ENCODE assay signal across 25 cellular contexts in genomic region chr3:31772155-31772761, GRCh38.
DNase-seq lines count a peak whose midpoint lies in the region; ATAC-seq and TF ChIP-seq lines count a peak whose summit lies in the region.
"Had no signal": no experiment of that assay in that cellular context is flagged by ENCODE, and none has a peak within 500 bp of the region (broad histone marks: within the 10 kb centered on the region; RNA-seq: fewer than 3 reads in every experiment).

No MANE protein-coding gene starts in this region.

- H3K4me1 Mint-ChIP-seq in activated T-cell treated with anti-CD3 and anti-CD28 coated beads, Interleukin-2, amount 50 U/mL, for 24 hours (ENCODE audit: low read depth), result peaks cover 26% of the 10 kb centered on the region
- peaks cover 53% of the 10 kb centered on the region for H3K4me1 Mint-ChIP-seq in activated T-cell treated with anti-CD3 and anti-CD28 coated beads, Interleukin-2, amount 50 U/mL, for 72 hours (ENCODE audit: low read depth)
- peaks cover 0 to 2% (median 0%) of the 10 kb centered on the region in 3 donors for H3K4me1 Mint-ChIP-seq in CD8-positive, alpha-beta memory T cell

- peak; percentile 59 for ATAC-seq in HG02973 (IDR thresholded peaks at IDR 0.05; ENCODE audit: unreplicated experiment)
- ATAC-seq in activated T-cell treated with anti-CD3 and anti-CD28 coated beads, Interleukin-2, amount 50 U/mL, for 72 hours (replicated peaks in 1 of 2), result peak; percentile 76 to 79
- no peak for ATAC-seq in GM18907 (IDR thresholded peaks at IDR 0.05; ENCODE audit: unreplicated experiment)
- no peak for ATAC-seq in HG02678 (IDR thresholded peaks at IDR 0.05; ENCODE audit: unreplicated experiment)
- ATAC-seq: left lung had no signal

- peaks cover 47% of the 10 kb centered on the region for H4K20me1 ChIP-seq in smooth muscle cell (ENCODE audit: low read depth)
- H4K20me1 ChIP-seq: BLaER1 treated with 17β-estradiol and CSF1 and Interleukin-3, amounts not matched to agents 10 nM and 100 nM had no signal

- 63% methylated on average over 5 of the region's 5 CpGs for WGBS in smooth muscle cell (ENCODE audit: low lambda C conversion rate)

- no peak overlapping the region for H3K4me3 ChIP-seq in smooth muscle cell
- no peak overlapping the region for H3K4me3 ChIP-seq in CD8-positive, alpha-beta memory T cell (ENCODE audit: low read length)
- H3K4me3 ChIP-seq: BLaER1 treated with 17β-estradiol and CSF1 and Interleukin-3, amounts not matched to agents 10 nM and 100 nM; HAP-1; left lung; prostate gland had no signal

- H2AFZ ChIP-seq in smooth muscle cell (ENCODE audit: low read depth), result no peak overlapping the region

- H3K27ac Mint-ChIP-seq in activated T-cell treated with anti-CD3 and anti-CD28 coated beads, Interleukin-2, amount 50 U/mL, for 24 hours, result peak overlapping the region; percentile 87
- peak overlapping the region; percentile 43 for H3K27ac Mint-ChIP-seq in activated T-cell treated with anti-CD3 and anti-CD28 coated beads, Interleukin-2, amount 50 U/mL, for 72 hours
- no peak overlapping the region for H3K27ac Mint-ChIP-seq in CD8-positive, alpha-beta memory T cell

- no peaks in the 10 kb centered on the region for H3K36me3 Mint-ChIP-seq in activated T-cell treated with anti-CD3 and anti-CD28 coated beads, Interleukin-2, amount 50 U/mL, for 24 hours (ENCODE audit: low read depth)
- peaks cover 0 to 5% of the 10 kb centered on the region in 2 donors for H3K36me3 Mint-ChIP-seq in activated T-cell treated with anti-CD3 and anti-CD28 coated beads, Interleukin-2, amount 50 U/mL, for 72 hours (ENCODE audit: insufficient read depth in 2 of 2)
- no peaks in the 10 kb centered on the region for H3K36me3 Mint-ChIP-seq in CD8-positive, alpha-beta memory T cell

- H3F3A ChIP-seq in smooth muscle cell (ENCODE audit: low read depth), result no peaks in the 10 kb centered on the region

- H3K36me3 ChIP-seq in smooth muscle cell (ENCODE audit: low read depth), result no peaks in the 10 kb centered on the region
- H3K36me3 ChIP-seq in CD8-positive, alpha-beta memory T cell (ENCODE audit: insufficient read depth, low read length), result no peaks in the 10 kb centered on the region
- H3K36me3 ChIP-seq: BLaER1 treated with 17β-estradiol and CSF1 and Interleukin-3, amounts not matched to agents 10 nM and 100 nM; HAP-1; left lung; prostate gland had no signal

- H3K4me2 ChIP-seq in smooth muscle cell, result peak overlapping the region; percentile 9
- H3K4me2 ChIP-seq: BLaER1 treated with 17β-estradiol and CSF1 and Interleukin-3, amounts not matched to agents 10 nM and 100 nM had no signal

- POLR2A ChIA-PET in CD8-positive, alpha-beta memory T cell (lab: Charles Lee), result no interaction called here

- TF ChIP-seq CTCF in smooth muscle cell (IDR thresholded peaks at IDR 0.05; ENCODE audit: borderline replicate concordance, insufficient read depth, poor library complexity, severe bottlenecking), result no peak

- H3K9ac ChIP-seq in smooth muscle cell (ENCODE audit: low read depth), result no peak overlapping the region
- H3K9ac ChIP-seq: BLaER1 treated with 17β-estradiol and CSF1 and Interleukin-3, amounts not matched to agents 10 nM and 100 nM had no signal

- no peaks in the 10 kb centered on the region for H3K27me3 ChIP-seq in smooth muscle cell (ENCODE audit: low read depth)
- no peaks in the 10 kb centered on the region for H3K27me3 ChIP-seq in CD8-positive, alpha-beta memory T cell (ENCODE audit: insufficient read depth, low read length, poor library complexity, severe bottlenecking)
- H3K27me3 ChIP-seq: BLaER1 treated with 17β-estradiol and CSF1 and Interleukin-3, amounts not matched to agents 10 nM and 100 nM; left lung had no signal

- no peaks in the 10 kb centered on the region for H3K9me3 Mint-ChIP-seq in activated T-cell treated with anti-CD3 and anti-CD28 coated beads, Interleukin-2, amount 50 U/mL, for 24 hours
- peaks cover 0 to 2% of the 10 kb centered on the region in 2 donors for H3K9me3 Mint-ChIP-seq in activated T-cell treated with anti-CD3 and anti-CD28 coated beads, Interleukin-2, amount 50 U/mL, for 72 hours
- H3K9me3 Mint-ChIP-seq in CD8-positive, alpha-beta memory T cell, result peaks cover 0 to 2% (median 0%) of the 10 kb centered on the region in 5 donors

- peaks cover 47% of the 10 kb centered on the region for H3K79me2 ChIP-seq in smooth muscle cell (ENCODE audit: low read depth)

- no peaks in the 10 kb centered on the region for H3K4me1 ChIP-seq in smooth muscle cell (ENCODE audit: low read depth)
- no peaks in the 10 kb centered on the region for H3K4me1 ChIP-seq in CD8-positive, alpha-beta memory T cell (ENCODE audit: insufficient read depth, low read length)
- H3K4me1 ChIP-seq: BLaER1 treated with 17β-estradiol and CSF1 and Interleukin-3, amounts not matched to agents 10 nM and 100 nM; Caco-2; prostate gland had no signal

- peak overlapping the region; percentile 38 for H3K27ac ChIP-seq in smooth muscle cell (ENCODE audit: low read depth)
- H3K27ac ChIP-seq in CD8-positive, alpha-beta memory T cell (ENCODE audit: low read depth, low read length), result no peak overlapping the region
- H3K27ac ChIP-seq: BLaER1 treated with 17β-estradiol and CSF1 and Interleukin-3, amounts not matched to agents 10 nM and 100 nM; epithelial cell of prostate; left lung; prostate gland had no signal

- H3K9me3 ChIP-seq in smooth muscle cell (replicated peaks; ENCODE audit: low read depth), result no peaks in the 10 kb centered on the region
- no peaks in the 10 kb centered on the region for H3K9me3 ChIP-seq in CD8-positive, alpha-beta memory T cell (ENCODE audit: low read length)
- H3K9me3 ChIP-seq: Caco-2, HAP-1, left lung, prostate gland had no signal

- DNase-seq in activated T-cell treated with anti-CD3 and anti-CD28 coated beads, Interleukin-2, amount 50 U/mL, for 24 hours, result peak; percentile 38
- DNase-seq in activated T-cell treated with anti-CD3 and anti-CD28 coated beads for 4 hours, result no peak
- DNase-seq in activated T-cell treated with anti-CD3 and anti-CD28 coated beads, Interleukin-2, amount 50 U/mL, for 72 hours, result peak in 1 of 2 donors; percentile 25
- no peak for DNase-seq in smooth muscle cell (lab: John Stamatoyannopoulos, UW; ENCODE audit: unreplicated experiment)
- DNase-seq in CD8-positive, alpha-beta memory T cell, result no peak
- DNase-seq: activated CD4-positive, CD25-positive, alpha-beta regulatory T cell treated with anti-CD3 and anti-CD28 coated beads, Interleukin-2, amount 50 U/mL, for 72 hours; activated CD8-positive, alpha-beta memory T cell treated with anti-CD3 and anti-CD28 coated beads, Interleukin-2, amount 50 U/mL, for 48 hours; activated naive CD4-positive, alpha-beta T cell treated with anti-CD3 and anti-CD28 coated beads, Interleukin-2, amount 50 U/mL, for 16 hours; anterior cingulate cortex; Caco-2; effector CD4-positive, alpha-beta T cell; GF-D8; left lung; NCI-H1105 treated with DMSO at 0.1 percent for 48 hours; NCI-H2081; NCI-H2227 treated with DMSO at 0.1 percent for 48 hours; NCI-H526 treated with DMSO at 0.1 percent for 48 hours; SW 1271 had no signal

- H3K27me3 Mint-ChIP-seq in activated T-cell treated with anti-CD3 and anti-CD28 coated beads, Interleukin-2, amount 50 U/mL, for 24 hours, result peaks cover 14% of the 10 kb centered on the region
- peaks cover 20% of the 10 kb centered on the region for H3K27me3 Mint-ChIP-seq in activated T-cell treated with anti-CD3 and anti-CD28 coated beads, Interleukin-2, amount 50 U/mL, for 72 hours (ENCODE audit: low read depth)
- peaks cover 10 to 30% of the 10 kb centered on the region in 2 donors for H3K27me3 Mint-ChIP-seq in CD8-positive, alpha-beta memory T cell

- no peak overlapping the region for H3K4me3 Mint-ChIP-seq in activated T-cell treated with anti-CD3 and anti-CD28 coated beads, Interleukin-2, amount 50 U/mL, for 24 hours
- H3K4me3 Mint-ChIP-seq in activated T-cell treated with anti-CD3 and anti-CD28 coated beads, Interleukin-2, amount 50 U/mL, for 72 hours, result peak overlapping the region; percentile 24 to 47
- H3K4me3 Mint-ChIP-seq in CD8-positive, alpha-beta memory T cell, result no peak overlapping the region

- CTCF ChIA-PET in CD8-positive, alpha-beta memory T cell (lab: Charles Lee), result no interaction called here

Comparison
In these comparisons a context has a peak if more than half of its experiments do, and no peak if none do; other contexts are left out.
1. H3K4me3 Mint-ChIP-seq: peak in activated T-cell treated with anti-CD3 and anti-CD28 coated beads, Interleukin-2, amount 50 U/mL, for 72 hours (2 of 2); none in activated T-cell treated with anti-CD3 and anti-CD28 coated beads, Interleukin-2, amount 50 U/mL, for 24 hours (single experiment) and CD8-positive, alpha-beta memory T cell (0 of 7).
2. H3K27ac Mint-ChIP-seq: peak in activated T-cell treated with anti-CD3 and anti-CD28 coated beads, Interleukin-2, amount 50 U/mL, for 24 hours (single experiment) and activated T-cell treated with anti-CD3 and anti-CD28 coated beads, Interleukin-2, amount 50 U/mL, for 72 hours (single experiment); none in CD8-positive, alpha-beta memory T cell (0 of 8).
3. ATAC-seq: peak in HG02973 (single experiment) and activated T-cell treated with anti-CD3 and anti-CD28 coated beads, Interleukin-2, amount 50 U/mL, for 72 hours (2 of 2); none in GM18907 (single experiment) and HG02678 (single experiment).